In genomic region chr10:31490858-31491504, GRCh38 we compare ENCODE assay signal across 9 cellular contexts.
DNase-seq lines count a peak whose midpoint lies in the region; ATAC-seq, FAIRE-seq and TF ChIP-seq lines count a peak whose summit lies in the region.
"Had no signal": no experiment of that assay in that cellular context is flagged by ENCODE, and none has a peak within 500 bp of the region (broad histone marks: within the 10 kb centered on the region; RNA-seq: fewer than 3 reads in every experiment).

No MANE protein-coding gene starts in this region.

- WGBS in hepatocyte (ENCODE audit: low lambda C conversion rate, missing lambda C conversion rate), result 93% methylated on average over 1 of the region's 1 CpG

- H3K27ac Mint-ChIP-seq in activated CD4-positive, alpha-beta T cell treated with anti-CD3 and anti-CD28 coated beads for 36 hours, result no peak overlapping the region

- H3K79me2 ChIP-seq in hepatocyte, result no peaks in the 10 kb centered on the region

- peaks cover 2% of the 10 kb centered on the region for H3K4me1 Mint-ChIP-seq in activated CD4-positive, alpha-beta T cell treated with anti-CD3 and anti-CD28 coated beads for 36 hours

- H3K9me3 ChIP-seq in WERI-Rb-1 (ENCODE audit: severe bottlenecking) (no peaks in the 10 kb centered on the region), hepatocyte (ENCODE audit: low read depth) (no peaks in the 10 kb centered on the region), thoracic aorta (peaks cover 3% of the 10 kb centered on the region)

- no peak overlapping the region for H3K27ac ChIP-seq in WERI-Rb-1
- no peak overlapping the region for H3K27ac ChIP-seq in hepatocyte
- no peak overlapping the region for H3K27ac ChIP-seq in thoracic aorta

- ATAC-seq in activated CD4-positive, alpha-beta T cell treated with anti-CD3 and anti-CD28 coated beads for 36 hours, result peak; percentile 51
- ATAC-seq in thoracic aorta (ENCODE audit: insufficient number of reproducible peaks, low FRiP score, low read depth) (no peak), HG02840 (IDR thresholded peaks at IDR 0.05; ENCODE audit: low FRiP score, unreplicated experiment) (no peak)

- no peaks in the 10 kb centered on the region for H3K27me3 ChIP-seq in WERI-Rb-1 (ENCODE audit: insufficient read depth, low read depth, severe bottlenecking)
- no peaks in the 10 kb centered on the region for H3K27me3 ChIP-seq in hepatocyte
- H3K27me3 ChIP-seq in thoracic aorta (replicated peaks; ENCODE audit: insufficient read depth), result no peaks in the 10 kb centered on the region

- H3K4me1 ChIP-seq in hepatocyte (ENCODE audit: insufficient read depth), result no peaks in the 10 kb centered on the region
- no peaks in the 10 kb centered on the region for H3K4me1 ChIP-seq in thoracic aorta (ENCODE audit: control insufficient read depth in 1 of 2, low read depth in 2 of 2)

- peak; percentile 32 for DNase-seq in activated CD4-positive, alpha-beta T cell treated with anti-CD3 and anti-CD28 coated beads for 36 hours
- no peak for DNase-seq in activated CD4-positive, alpha-beta T cell treated with anti-CD3 and anti-CD28 coated beads, Interleukin-2, amount 50 U/mL, for 4 hours
- peak; percentile 9 for DNase-seq in HTR-8/SVneo (ENCODE audit: insufficient read length, low spot score)
- peak; percentile 7 for DNase-seq in WERI-Rb-1
- DNase-seq in hepatocyte (ENCODE audit: low spot score), result peak; percentile 40
- no peak for DNase-seq in thoracic aorta (ENCODE audit: low spot score)
- no peak for DNase-seq in NCI-H2081 treated with DMSO at 0.1 percent for 48 hours (lab: John Stamatoyannopoulos, UW)
- DNase-seq: activated T-cell treated with anti-CD3 and anti-CD28 coated beads, Interleukin-2, amount 50 U/mL, for 4 hours had no signal

- H3K36me3 Mint-ChIP-seq in activated CD4-positive, alpha-beta T cell treated with anti-CD3 and anti-CD28 coated beads for 36 hours (ENCODE audit: low read depth), result peaks cover 11% of the 10 kb centered on the region

- H3K9me3 Mint-ChIP-seq in activated CD4-positive, alpha-beta T cell treated with anti-CD3 and anti-CD28 coated beads for 36 hours (ENCODE audit: low read depth), result peaks cover 5% of the 10 kb centered on the region

- FAIRE-seq in HTR-8/SVneo (lab: Jason Lieb, UNC), result no peak

- no peak overlapping the region for H3K4me3 Mint-ChIP-seq in activated CD4-positive, alpha-beta T cell treated with anti-CD3 and anti-CD28 coated beads for 36 hours
- H3K4me3 Mint-ChIP-seq: activated T-cell treated with anti-CD3 and anti-CD28 coated beads, Interleukin-2, amount 50 U/mL, for 4 hours had no signal

- H4K20me1 ChIP-seq in hepatocyte (ENCODE audit: insufficient read depth, poor library complexity, severe bottlenecking), result no peaks in the 10 kb centered on the region

- H3K4me2 ChIP-seq in hepatocyte, result no peak overlapping the region

- H3K36me3 ChIP-seq in WERI-Rb-1 (no peaks in the 10 kb centered on the region), hepatocyte (replicated peaks; ENCODE audit: insufficient read depth, low read depth) (no peaks in the 10 kb centered on the region), thoracic aorta (no peaks in the 10 kb centered on the region)

- no peak overlapping the region for H2AFZ ChIP-seq in hepatocyte

- intact Hi-C loops in activated CD4-positive, alpha-beta T cell treated with anti-CD3 and anti-CD28 coated beads for 36 hours (cut with DNase I, micrococcal nuclease), result loop anchor here (1.0 to 10.0 kb wide), 7 partner anchors 169 to 764 kb away; partner anchors contain the start of genes ZEB1 (in 1 of the 2) and ZNF438 (in 1 of the 2)

- H3K4me3 ChIP-seq in WERI-Rb-1 (ENCODE audit: low read depth, low read length) (no peak overlapping the region), hepatocyte (no peak overlapping the region), thoracic aorta (no peak overlapping the region)

- no peaks in the 10 kb centered on the region for H3K27me3 Mint-ChIP-seq in activated CD4-positive, alpha-beta T cell treated with anti-CD3 and anti-CD28 coated beads for 36 hours

- H3K9me2 ChIP-seq in hepatocyte (replicated peaks; ENCODE audit: insufficient read depth), result no peaks in the 10 kb centered on the region

- POLR2A ChIA-PET in activated CD4-positive, alpha-beta T cell treated with anti-CD3 and anti-CD28 coated beads for 36 hours (lab: Charles Lee), result no interaction called here

- TF ChIP-seq CTCF in WERI-Rb-1 (IDR thresholded peaks at IDR 0.05; ENCODE audit: low read depth, low read length), result peak; percentile 48
- peak; percentile 52 for TF ChIP-seq CTCF in hepatocyte (IDR thresholded peaks at IDR 0.05; ENCODE audit: poor library complexity)
- TF ChIP-seq CTCF in thoracic aorta (IDR thresholded peaks at IDR 0.05), result peak; percentile 19

- CTCF ChIA-PET in activated CD4-positive, alpha-beta T cell treated with anti-CD3 and anti-CD28 coated beads for 36 hours (lab: Charles Lee), result interaction anchor here (0.6 to 1.3 kb wide), 13 partner anchors 10 to 1040 kb away, joined by 3 to 8 read pairs (median 3); no protein-coding TSS in a partner anchor

Comparison
In these comparisons a context has a peak if more than half of its experiments do, and no peak if none do; other contexts are left out.
1. DNase-seq: peak in activated CD4-positive, alpha-beta T cell treated with anti-CD3 and anti-CD28 coated beads for 36 hours (single experiment), HTR-8/SVneo (single experiment), WERI-Rb-1 (single experiment) and hepatocyte (single experiment); none in activated CD4-positive, alpha-beta T cell treated with anti-CD3 and anti-CD28 coated beads, Interleukin-2, amount 50 U/mL, for 4 hours (0 of 2), thoracic aorta (single experiment) and NCI-H2081 treated with DMSO at 0.1 percent for 48 hours (single experiment).
2. Peak in every context shown above with its lines, with median percentiles within 50 percentile points of each other: CTCF ChIP-seq.